Comparison of ENCODE assay signal across 4 cellular contexts in genomic region chr10:117303451-117303850, GRCh38.
DNase-seq lines count a peak whose midpoint lies in the region; ATAC-seq, FAIRE-seq and TF ChIP-seq lines count a peak whose summit lies in the region.
"Not testable (repeated sequence)": the region's sequence is repeated elsewhere in the genome, so short reads cannot be mapped to it uniquely, and the experiment has no call there.

No MANE protein-coding gene starts in this region.

- H4K20me1 ChIP-seq in K562 (replicated peaks; ENCODE audit: control insufficient read depth, insufficient read depth, low read length), result not testable (repeated sequence)

- not testable (repeated sequence) for H3K9me3 ChIP-seq in A549; HEK293 (ENCODE audit: control insufficient read depth, insufficient read depth, low read depth, low read length); K562 (replicated peaks; ENCODE audit: control insufficient read depth, insufficient read depth, low read depth, low read length); neutrophil

- ATAC-seq in A549, K562: not testable (repeated sequence)

- H3K9ac ChIP-seq in K562 (ENCODE audit: insufficient read depth in 1 of 2, low read depth in 2 of 2, low read length in 2 of 2), result not testable (repeated sequence)

- TF ChIP-seq EP300 in A549 (IDR thresholded peaks at IDR 0.05); K562 (IDR thresholded peaks at IDR 0.05; ENCODE audit: low read length): not testable (repeated sequence)

- not testable (repeated sequence) for H2AFZ ChIP-seq in K562 (ENCODE audit: low read depth, low read length)

- DNase-seq in A549 (ENCODE audit: low read depth in 1 of 2, low spot score in 1 of 2); K562 (ENCODE audit: extremely low read depth in 1 of 4, low spot score in 3 of 4): not testable (repeated sequence)

- not testable (repeated sequence) for H3K9me1 ChIP-seq in K562 (ENCODE audit: control insufficient read depth, insufficient read depth, low read length)

- H3K27me3 ChIP-seq in K562 (ENCODE audit: control insufficient read depth in 2 of 2, insufficient read depth in 2 of 2, low read length in 2 of 2); neutrophil: not testable (repeated sequence)

- H3K4me3 ChIP-seq in A549; HEK293 (ENCODE audit: low read depth, low read length); K562; neutrophil (ENCODE audit: low read depth in 1 of 2, low read length in 1 of 2): not testable (repeated sequence)

- POLR2A ChIA-PET in A549 (lab: Yijun Ruan, JAX); HEK293 (lab: Yijun Ruan, JAX); K562 (lab: Yijun Ruan, JAX): not testable (repeated sequence)

- not testable (repeated sequence) for TF ChIP-seq RAD21 in A549 (conservative IDR thresholded peaks at IDR 0.05 in 1 of 2, IDR thresholded peaks at IDR 0.05 in 1 of 2); K562 (CRISPR knock-in tag; conservative IDR thresholded peaks at IDR 0.05 in 1 of 2, IDR thresholded peaks at IDR 0.05 in 1 of 2)

- not testable (repeated sequence) for TF ChIP-seq CTCF in A549 (IDR thresholded peaks at IDR 0.05); HEK293 (tag by site-specific recombination; IDR thresholded peaks at IDR 0.05); K562 (IDR thresholded peaks at IDR 0.05 in 2 of 3, conservative IDR thresholded peaks at IDR 0.05 in 1 of 3; ENCODE audit: insufficient read depth in 2 of 3, low read depth in 1 of 3, low read length in 3 of 3); neutrophil (IDR thresholded peaks at IDR 0.05)

- in situ Hi-C loops in K562 (cut with MboI), result not testable (repeated sequence)

- H3K4me1 ChIP-seq in A549; HEK293 (ENCODE audit: control insufficient read depth, insufficient read depth, low read length); K562 (replicated peaks in 1 of 2; ENCODE audit: control insufficient read depth in 2 of 2, insufficient read depth in 2 of 2, low read length in 2 of 2); neutrophil (ENCODE audit: control insufficient read depth in 1 of 2, insufficient read depth in 1 of 2, low read depth in 1 of 2, low read length in 1 of 2): not testable (repeated sequence)

- CTCF ChIA-PET in A549 (lab: Yijun Ruan, JAX), result interaction anchor here (1.2 to 1.9 kb wide), 2 partner anchors 15 to 87 kb away, joined by 6 to 7 read pairs; no protein-coding TSS in a partner anchor
- CTCF ChIA-PET in HEK293 (lab: Yijun Ruan, JAX), result interaction anchor here (0.7 kb wide), 1 partner anchor 16 kb away, joined by 3 read pairs; no protein-coding TSS in a partner anchor
- CTCF ChIA-PET in K562 (lab: Yijun Ruan, JAX; ENCODE audit: low intra/inter-chr PET ratio), result not testable (repeated sequence)

- not testable (repeated sequence) for H3K4me2 ChIP-seq in A549; K562 (ENCODE audit: insufficient read depth, low read length)

- 94% methylated on average over 3 of the region's 3 CpGs for WGBS in A549 (ENCODE audit: missing lambda C conversion rate)
- WGBS in K562 (ENCODE audit: insufficient coverage, low coverage, missing lambda C conversion rate), result 100% methylated on average over 1 of the region's 3 CpGs

- not testable (repeated sequence) for TF ChIP-seq POLR2A in A549 (IDR thresholded peaks at IDR 0.05; ENCODE audit: low read length); K562 (conservative IDR thresholded peaks at IDR 0.05)

- FAIRE-seq in A549 (lab: Jason Lieb, UNC); K562 (lab: Jason Lieb, UNC): not testable (repeated sequence)

- intact Hi-C loops in K562 (cut with micrococcal nuclease), result not testable (repeated sequence)

- H3K36me3 ChIP-seq in HEK293 (ENCODE audit: control insufficient read depth in 2 of 2, insufficient read depth in 1 of 2, low read length in 2 of 2); neutrophil: not testable (repeated sequence)
- peaks cover 27% of the 10 kb centered on the region for H3K36me3 ChIP-seq in K562 (ENCODE audit: control insufficient read depth, insufficient read depth, low read length)

- not testable (repeated sequence) for H3K27ac ChIP-seq in A549; HEK293 (ENCODE audit: extremely low read depth, low read depth, low read length); K562 (ENCODE audit: extremely low read depth, low read depth, low read length)
- peak overlapping the region; percentile 36 for H3K27ac ChIP-seq in neutrophil

- not testable (repeated sequence) for BruUV-seq in K562 (replicated peaks; lab: Mats Ljungman, UMichigan)

- peaks cover 55% of the 10 kb centered on the region; the same call in 2 of the 3 replicates for H3K79me2 ChIP-seq in K562 (ENCODE audit: control insufficient read depth, insufficient read depth, low read length)

TF ChIP-seq in A549, 52 proteins besides CTCF, POLR2A, EP300 and RAD21:
- peak; percentile 51 for TF ChIP-seq ZFP36 (IDR thresholded peaks at IDR 0.05; ENCODE audit: borderline replicate concordance, partially characterized antibody)

TF ChIP-seq in HEK293, 187 proteins besides CTCF, POLR2A, EP300 and RAD21:
- peak; percentile 94 for TF ChIP-seq ZNF585B (tag by site-specific recombination; IDR thresholded peaks at IDR 0.05)

TF ChIP-seq in K562, 482 proteins besides CTCF, POLR2A, EP300 and RAD21:
- TF ChIP-seq ZFP36 (IDR thresholded peaks at IDR 0.05; ENCODE audit: low read depth, low read length, partially characterized antibody), result peak; percentile 16
